In the genomic region with DNA sequence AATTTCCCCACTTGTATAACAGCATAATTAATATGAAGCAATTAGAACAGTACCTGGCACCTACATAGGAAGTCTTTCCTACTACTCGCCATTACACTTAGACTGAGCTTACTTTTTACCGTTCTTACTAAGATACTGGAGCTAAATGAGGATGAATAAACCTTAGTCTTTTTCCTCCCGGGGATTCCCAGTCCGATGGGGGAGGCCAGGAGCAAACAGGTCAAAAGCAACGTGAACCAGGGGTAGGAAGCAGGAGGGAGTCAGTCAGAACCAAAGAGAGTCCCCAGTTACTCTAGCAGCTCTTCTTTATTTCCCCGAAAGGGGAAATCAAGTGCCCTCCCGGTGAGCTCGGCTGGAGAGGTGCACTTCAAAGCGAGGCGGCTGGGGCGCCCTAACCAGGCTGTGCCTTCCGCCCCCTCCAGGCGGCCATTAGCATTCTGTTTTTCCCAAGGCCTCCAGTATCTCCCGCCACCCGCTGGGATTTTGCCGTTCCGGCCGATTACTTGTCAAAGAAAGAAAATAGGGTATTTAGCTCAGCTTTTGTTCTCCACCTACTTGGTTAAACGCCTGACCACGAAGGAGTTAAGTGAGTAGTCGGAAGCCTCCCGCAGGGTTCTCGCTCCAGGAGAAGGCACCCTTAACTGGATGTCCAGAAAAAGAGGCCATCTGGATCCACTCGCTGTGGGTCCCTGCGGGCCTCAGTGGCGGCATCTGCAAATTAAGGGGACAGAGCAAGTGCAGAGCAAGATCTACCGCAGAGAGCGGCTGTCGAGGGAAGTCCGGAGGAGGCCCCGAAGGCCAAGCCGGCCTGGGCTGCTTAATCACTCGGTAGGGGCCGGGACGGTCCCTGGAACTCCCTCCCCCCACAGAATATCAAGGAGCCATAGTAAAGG, we compare ENCODE assay signal across 9 cellular contexts. TPM values are rescaled to one million over a fixed set of nuclear protein-coding genes. Genes with fewer than 3 reads are reported as not detected.
DNase-seq lines count a peak whose midpoint lies in the region; ATAC-seq and TF ChIP-seq lines count a peak whose summit lies in the region.
"Had no signal": no experiment of that assay in that cellular context is flagged by ENCODE, and none has a peak within 500 bp of the region (broad histone marks: within the 10 kb centered on the region; RNA-seq: fewer than 3 reads in every experiment).

No MANE protein-coding gene starts in this region.

- TF ChIP-seq CTCF in BE2C (IDR thresholded peaks at IDR 0.05; ENCODE audit: low read depth, low read length) = 0 out of 2 replicates have a peak, but pooled peaks have one; percentile 6
- no peak for TF ChIP-seq CTCF in WTC11 (IDR thresholded peaks at IDR 0.05)

- H3K9me3 Mint-ChIP-seq in WTC11 = no peaks in the 10 kb centered on the region

- DNase-seq in BE2C (no peak), WTC11 (ENCODE audit: low spot score) (peak; percentile 91), iPS-NIHi11 (ENCODE audit: low spot score) (peak; percentile 50), H4 (ENCODE audit: low spot score) (no peak), HT-29 (ENCODE audit: low spot score) (no peak), HPDE6-E6E7 (ENCODE audit: extremely low spot score) (no peak)
- DNase-seq in activated effector memory CD4-positive, alpha-beta T cell treated with Interleukin-2 at 50 U/mL for 16 hours = no peak

- H3K36me3 Mint-ChIP-seq in WTC11 = no peaks in the 10 kb centered on the region

- H3K4me1 ChIP-seq in BE2C = no peaks in the 10 kb centered on the region

- no peak overlapping the region for H3K4me3 ChIP-seq in BE2C (ENCODE audit: low read depth, low read length)

- peaks cover 80% of the 10 kb centered on the region for H3K4me1 Mint-ChIP-seq in WTC11

- H3K27me3 ChIP-seq in BE2C = peaks cover 63% of the 10 kb centered on the region

- peaks cover 100% of the 10 kb centered on the region for H3K27me3 Mint-ChIP-seq in WTC11 (ENCODE audit: low read depth)

- H3K27ac Mint-ChIP-seq in WTC11 = peak overlapping the region; percentile 48; the same call in 1 of the 2 replicates

- H3K9me3 ChIP-seq in BE2C = no peaks in the 10 kb centered on the region

- no peaks in the 10 kb centered on the region for H3K36me3 ChIP-seq in BE2C

- peak overlapping the region; percentile 69 for H3K4me3 Mint-ChIP-seq in WTC11

- POLR2A ChIA-PET in WTC11 (lab: Charles Lee) = no interaction called here

- CTCF ChIA-PET in WTC11 (lab: Charles Lee) = interaction anchor here (0.5 to 3.2 kb wide), 7 partner anchors 9 to 620 kb away, joined by 3 to 47 read pairs (median 4); partner anchors contain the start of genes AZI2 and ZCWPW2

- ATAC-seq in GM19463 (IDR thresholded peaks at IDR 0.05; ENCODE audit: unreplicated experiment) (peak; percentile 69), WTC11 (peak; percentile 54)
- ATAC-seq: HCT116 had no signal

TF ChIP-seq in WTC11, 78 proteins besides CTCF, POLR2A, EP300 and RAD21 (continues in another document):
- TF ChIP-seq PRRX2 (CRISPR knock-in tag; IDR thresholded peaks at IDR 0.05) = no peak
- TF ChIP-seq CREB1 (CRISPR knock-in tag; IDR thresholded peaks at IDR 0.05) = no peak
- TF ChIP-seq ZBTB43 (CRISPR knock-in tag; IDR thresholded peaks at IDR 0.05) = no peak
- 0 out of 2 replicates have a peak, but pooled peaks have one; percentile 33 for TF ChIP-seq IRF1 (CRISPR knock-in tag; IDR thresholded peaks at IDR 0.05)
- TF ChIP-seq NR3C1 (CRISPR knock-in tag; conservative IDR thresholded peaks at IDR 0.05; ENCODE audit: low read depth) = no peak
- TF ChIP-seq, protein P1, sequence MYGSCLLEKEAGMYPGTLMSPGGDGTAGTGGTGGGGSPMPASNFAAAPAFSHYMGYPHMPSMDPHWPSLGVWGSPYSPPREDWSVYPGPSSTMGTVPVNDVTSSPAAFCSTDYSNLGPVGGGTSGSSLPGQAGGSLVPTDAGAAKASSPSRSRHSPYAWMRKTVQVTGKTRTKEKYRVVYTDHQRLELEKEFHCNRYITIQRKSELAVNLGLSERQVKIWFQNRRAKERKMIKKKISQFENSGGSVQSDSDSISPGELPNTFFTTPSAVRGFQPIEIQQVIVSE (CRISPR knock-in tag; IDR thresholded peaks at IDR 0.05; ENCODE audit: borderline replicate concordance) = no peak
- no peak for TF ChIP-seq KAT7 (CRISPR knock-in tag; IDR thresholded peaks at IDR 0.05; ENCODE audit: borderline replicate concordance)
- TF ChIP-seq IRF2 (CRISPR knock-in tag; IDR thresholded peaks at IDR 0.05; ENCODE audit: borderline replicate concordance, low read depth) = no peak
- no peak for TF ChIP-seq STAT6 (CRISPR knock-in tag; conservative IDR thresholded peaks at IDR 0.05; ENCODE audit: low read depth)
- peak; percentile 93 for TF ChIP-seq FOXP4 (CRISPR knock-in tag; IDR thresholded peaks at IDR 0.05)
- TF ChIP-seq ZBTB21 (CRISPR knock-in tag; IDR thresholded peaks at IDR 0.05; ENCODE audit: borderline replicate concordance) = no peak
- no peak for TF ChIP-seq MYBL2 (CRISPR knock-in tag; IDR thresholded peaks at IDR 0.05)
- TF ChIP-seq TCF7 (CRISPR knock-in tag; IDR thresholded peaks at IDR 0.05; ENCODE audit: low read depth) = no peak
- no peak for TF ChIP-seq OVOL2 (CRISPR knock-in tag; IDR thresholded peaks at IDR 0.05; ENCODE audit: borderline replicate concordance)
- TF ChIP-seq ZNF138 (CRISPR knock-in tag; conservative IDR thresholded peaks at IDR 0.05) = no peak
- TF ChIP-seq, protein P2, sequence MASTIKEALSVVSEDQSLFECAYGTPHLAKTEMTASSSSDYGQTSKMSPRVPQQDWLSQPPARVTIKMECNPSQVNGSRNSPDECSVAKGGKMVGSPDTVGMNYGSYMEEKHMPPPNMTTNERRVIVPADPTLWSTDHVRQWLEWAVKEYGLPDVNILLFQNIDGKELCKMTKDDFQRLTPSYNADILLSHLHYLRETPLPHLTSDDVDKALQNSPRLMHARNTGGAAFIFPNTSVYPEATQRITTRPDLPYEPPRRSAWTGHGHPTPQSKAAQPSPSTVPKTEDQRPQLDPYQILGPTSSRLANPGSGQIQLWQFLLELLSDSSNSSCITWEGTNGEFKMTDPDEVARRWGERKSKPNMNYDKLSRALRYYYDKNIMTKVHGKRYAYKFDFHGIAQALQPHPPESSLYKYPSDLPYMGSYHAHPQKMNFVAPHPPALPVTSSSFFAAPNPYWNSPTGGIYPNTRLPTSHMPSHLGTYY (CRISPR knock-in tag; IDR thresholded peaks at IDR 0.05) = no peak

RNA-seq across cellular contexts. Expression of gene EOMES, which starts 6.3 kb away (rescaled TPM):
- not detected for polyA plus RNA-seq in BE2C (2012; ENCODE audit: insufficient read depth, insufficient read length, low read depth)
- 0.76 to 1.4 TPM (median 1.1 TPM) in 3 replicates for total RNA-seq in WTC11 (2021)
- 0.17 TPM in 1 of 2 replicates, not detected in the other for total RNA-seq in H4 (2014; rRNA removed; shearing (Covaris generic))
- not detected in 2 replicates for total RNA-seq in HT-29 (2014; rRNA removed; shearing (Covaris generic))

Comparison
In these comparisons a context has a peak if more than half of its experiments do, and no peak if none do; other contexts are left out.
1. DNase-seq: peak in WTC11 (single experiment) and iPS-NIHi11 (single experiment); none in BE2C (single experiment), H4 (single experiment), HT-29 (single experiment), HPDE6-E6E7 (single experiment) and activated effector memory CD4-positive, alpha-beta T cell treated with Interleukin-2 at 50 U/mL for 16 hours (single experiment).